16 cellular contexts compared by ENCODE assay signal in the genomic region with DNA sequence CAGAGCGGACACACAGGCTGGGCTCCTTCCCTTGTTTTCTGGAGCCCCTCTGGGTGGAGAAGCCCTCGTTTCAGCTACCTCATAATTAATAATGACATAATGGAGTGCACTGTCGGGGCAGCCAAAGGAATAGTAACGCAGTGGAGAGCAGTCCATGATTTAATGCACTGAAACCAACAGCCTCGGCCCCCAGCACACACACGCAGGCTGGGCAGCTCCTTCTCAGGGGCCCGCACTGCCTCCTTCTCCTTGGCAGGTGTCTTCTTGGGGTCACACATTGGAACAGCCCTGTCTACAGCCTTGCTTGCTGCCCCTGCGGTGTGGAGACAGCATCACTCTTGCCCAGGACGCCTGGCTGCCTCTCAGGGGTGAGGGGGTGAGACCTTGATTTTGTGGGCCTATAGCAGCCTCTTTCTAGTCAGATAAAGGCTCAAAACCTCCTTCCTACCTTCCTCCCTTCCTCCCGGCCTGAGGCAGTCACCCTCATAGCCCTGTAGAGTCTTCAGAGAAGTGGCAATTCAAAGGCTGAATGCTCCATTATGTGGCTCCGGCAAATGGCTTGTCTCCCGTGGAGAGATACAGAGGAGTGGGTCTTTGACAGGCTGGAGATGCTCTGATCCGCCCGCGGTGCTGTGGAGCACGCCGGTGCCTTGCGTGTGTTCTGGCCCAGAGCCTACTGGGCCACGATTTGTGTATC.
"Had no signal": no experiment of that assay in that cellular context is flagged by ENCODE, and none has a peak within 500 bp of the region (broad histone marks: within the 10 kb centered on the region; RNA-seq: fewer than 3 reads in every experiment).

No MANE protein-coding gene starts in this region.

- H3K4me3 Mint-ChIP-seq: activated CD8-positive, alpha-beta T cell treated with anti-CD3 and anti-CD28 coated beads for 36 hours; activated naive CD8-positive, alpha-beta T cell; activated T-cell treated with anti-CD3 and anti-CD28 coated beads, Interleukin-2, amount 50 U/mL, for 72 hours; natural killer cell treated with Interleukin-12 subunit alpha and Interleukin-12 subunit beta and Interleukin-15 and Interleukin-18, amount 100 ng/mL, for 72 hours; WTC11 had no signal

- H3K27ac Mint-ChIP-seq: activated CD8-positive, alpha-beta T cell treated with anti-CD3 and anti-CD28 coated beads for 36 hours; activated naive CD8-positive, alpha-beta T cell; activated T-cell treated with anti-CD3 and anti-CD28 coated beads, Interleukin-2, amount 50 U/mL, for 72 hours; natural killer cell treated with Interleukin-12 subunit alpha and Interleukin-12 subunit beta and Interleukin-15 and Interleukin-18, amount 100 ng/mL, for 72 hours; WTC11 had no signal

- H3K9me3 Mint-ChIP-seq: activated CD8-positive, alpha-beta T cell treated with anti-CD3 and anti-CD28 coated beads for 36 hours; activated T-cell treated with anti-CD3 and anti-CD28 coated beads, Interleukin-2, amount 50 U/mL, for 72 hours; natural killer cell treated with Interleukin-12 subunit alpha and Interleukin-12 subunit beta and Interleukin-15 and Interleukin-18, amount 100 ng/mL, for 72 hours had no signal

- H3K4me1 ChIP-seq: left ventricle myocardium inferior, sigmoid colon, spleen, stomach, testis, upper lobe of left lung had no signal

- H3K27me3 ChIP-seq: sigmoid colon, stomach, testis, upper lobe of left lung had no signal

- H3K36me3 Mint-ChIP-seq: activated naive CD8-positive, alpha-beta T cell; natural killer cell treated with Interleukin-12 subunit alpha and Interleukin-12 subunit beta and Interleukin-15 and Interleukin-18, amount 100 ng/mL, for 72 hours had no signal

- ATAC-seq: activated CD8-positive, alpha-beta T cell treated with anti-CD3 and anti-CD28 coated beads for 36 hours; activated T-cell treated with anti-CD3 and anti-CD28 coated beads, Interleukin-2, amount 50 U/mL, for 72 hours; natural killer cell treated with Interleukin-12 subunit alpha and Interleukin-12 subunit beta and Interleukin-15 and Interleukin-18, amount 100 ng/mL, for 72 hours had no signal

- H3K4me3 ChIP-seq: left ventricle myocardium inferior, sigmoid colon, spleen, stomach, testis, upper lobe of left lung had no signal

- H3K9me3 ChIP-seq: left ventricle myocardium inferior, sigmoid colon, stomach, testis, upper lobe of left lung had no signal

- DNase-seq: activated CD4-positive, alpha-beta T cell treated with anti-CD3 and anti-CD28 coated beads for 48 hours; activated CD8-positive, alpha-beta T cell treated with anti-CD3 and anti-CD28 coated beads for 36 hours; activated gamma-delta T cell; activated T-cell treated with anti-CD3 and anti-CD28 coated beads, Interleukin-2, amount 50 U/mL, for 72 hours; amniotic stem cell; hypothalamus; left ventricle myocardium inferior; mesenchymal stem cell; spleen; stomach; testis had no signal

- H3K36me3 ChIP-seq: left ventricle myocardium inferior, sigmoid colon, spleen, stomach, upper lobe of left lung had no signal

- H3K27ac ChIP-seq: left ventricle myocardium inferior, sigmoid colon, spleen, stomach, testis, upper lobe of left lung had no signal
